In the genomic region with DNA sequence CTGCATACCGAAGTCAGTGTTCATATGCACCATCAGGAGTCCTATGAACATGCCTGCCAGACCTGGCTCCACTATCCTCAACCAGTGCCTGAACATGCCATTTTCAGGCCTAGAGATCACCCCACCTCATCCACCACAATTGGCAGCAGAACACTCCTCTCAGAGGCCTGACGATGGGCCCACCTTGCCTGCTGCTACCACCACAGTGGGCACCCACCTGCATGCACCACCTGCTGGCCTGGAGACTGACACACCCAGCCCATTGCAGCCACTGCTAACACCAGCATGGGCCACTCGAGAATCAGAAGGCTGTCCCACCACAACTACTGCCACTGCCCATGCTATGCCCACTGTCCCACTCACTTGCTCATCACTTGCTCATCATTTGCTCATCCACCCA, we compare ENCODE assay signal across 24 cellular contexts.
"Had no signal": no experiment of that assay in that cellular context is flagged by ENCODE, and none has a peak within 500 bp of the region (broad histone marks: within the 10 kb centered on the region; RNA-seq: fewer than 3 reads in every experiment).

No MANE protein-coding gene starts in this region.

- H3K27ac ChIP-seq: HL-60, SJSA1, SK-N-MC had no signal

- H3K27me3 ChIP-seq: MG63, SJSA1 had no signal

- H3K36me3 ChIP-seq: MG63, SJSA1 had no signal

- FAIRE-seq: RCC 7860 had no signal

- H3K4me1 ChIP-seq: SJSA1 had no signal

- H3K4me3 ChIP-seq: MG63, SJSA1, SK-N-MC had no signal

- DNase-seq: Karpas-422, KG1, MG63, NCI-H1092, NCI-H1105 treated with DMSO at 0.1 percent for 48 hours, NCI-H1417 treated with DMSO at 0.1 percent for 48 hours, NCI-H146, NCI-H187, NCI-H2029, NCI-H2081 treated with DMSO at 0.1 percent for 48 hours, NCI-H2171, NCI-H226, NCI-H446, NCI-H510A, NCI-H524 treated with DMSO at 0.1 percent for 48 hours, NCI-H69, NCI-H774, Right ventricle myocardium superior, RPMI8226, SIG-M5 had no signal
